ENCODE assay signal across 15 cellular contexts in genomic region chr11:43268161-43268560, GRCh38. TPM values are rescaled to one million over a fixed set of nuclear protein-coding genes. Genes with fewer than 3 reads are reported as not detected.
DNase-seq lines count a peak whose midpoint lies in the region; ATAC-seq and TF ChIP-seq lines count a peak whose summit lies in the region.
"Had no signal": no experiment of that assay in that cellular context is flagged by ENCODE, and none has a peak within 500 bp of the region (broad histone marks: within the 10 kb centered on the region; RNA-seq: fewer than 3 reads in every experiment).

No MANE protein-coding gene starts in this region.

- no peak overlapping the region for H3K27ac Mint-ChIP-seq in activated naive CD4-positive, alpha-beta T cell treated with anti-CD3 and anti-CD28 coated beads, Interleukin-2, amount 10 ng/mL, durations not matched to agents 7 days and 5 days
- H3K27ac Mint-ChIP-seq: activated T-cell treated with anti-CD3 and anti-CD28 coated beads, Interleukin-2, amount 50 U/mL, for 72 hours; nephron progenitor cell had no signal

- DNase-seq in DMS79 treated with DMSO at 0.1 percent for 48 hours (lab: John Stamatoyannopoulos, UW) = peak; percentile 25
- no peak for DNase-seq in DMS79 (lab: John Stamatoyannopoulos, UW)
- DNase-seq in astrocyte of the hippocampus (ENCODE audit: low read depth, low spot score) = peak; percentile 19
- DNase-seq in left lobe of liver (ENCODE audit: low spot score) = no peak
- DNase-seq in superior temporal gyrus (ENCODE audit: extremely low spot score) = peak; percentile 44
- no peak for DNase-seq in GM10248 (ENCODE audit: extremely low spot score)
- no peak for DNase-seq in activated naive CD4-positive, alpha-beta T cell treated with anti-CD3 and anti-CD28 coated beads, Interleukin-2, amount 10 ng/mL, durations not matched to agents 7 days and 5 days
- DNase-seq: activated CD4-positive, alpha-beta T cell treated with anti-CD3 and anti-CD28 coated beads for 4 hours; activated T-cell treated with anti-CD3 and anti-CD28 coated beads, Interleukin-2, amount 50 U/mL, for 72 hours; MV-4-11; nephron progenitor cell; Peyer's patch; thyroid gland had no signal

- no peak for TF ChIP-seq CTCF in GM10248 (IDR thresholded peaks at IDR 0.05; ENCODE audit: control extremely low read depth, extremely low read depth, low read depth, missing control alignments)

- peaks cover 3% of the 10 kb centered on the region for H3K27me3 Mint-ChIP-seq in activated naive CD4-positive, alpha-beta T cell treated with anti-CD3 and anti-CD28 coated beads, Interleukin-2, amount 10 ng/mL, durations not matched to agents 7 days and 5 days

- CTCF ChIA-PET in GM10248 (lab: Yijun Ruan, JAX) = interaction anchor here (2.5 to 7.0 kb wide), 2 partner anchors 11 to 15 kb away, joined by 9 to 33 read pairs; no protein-coding TSS in a partner anchor
- CTCF ChIA-PET in activated naive CD4-positive, alpha-beta T cell treated with anti-CD3 and anti-CD28 coated beads, Interleukin-2, amount 10 ng/mL, durations not matched to agents 7 days and 5 days (lab: Charles Lee) = no interaction called here

- H3K9me3 Mint-ChIP-seq in activated naive CD4-positive, alpha-beta T cell treated with anti-CD3 and anti-CD28 coated beads, Interleukin-2, amount 10 ng/mL, durations not matched to agents 7 days and 5 days = no peaks in the 10 kb centered on the region
- H3K9me3 Mint-ChIP-seq: activated T-cell treated with anti-CD3 and anti-CD28 coated beads, Interleukin-2, amount 50 U/mL, for 72 hours; nephron progenitor cell had no signal

- peak; percentile 19 for ATAC-seq in left lobe of liver
- no peak for ATAC-seq in HG03378 (IDR thresholded peaks at IDR 0.05; ENCODE audit: unreplicated experiment)
- ATAC-seq: activated T-cell treated with anti-CD3 and anti-CD28 coated beads, Interleukin-2, amount 50 U/mL, for 72 hours; gastroesophageal sphincter had no signal

- H3K4me3 Mint-ChIP-seq in activated naive CD4-positive, alpha-beta T cell treated with anti-CD3 and anti-CD28 coated beads, Interleukin-2, amount 10 ng/mL, durations not matched to agents 7 days and 5 days = no peak overlapping the region
- H3K4me3 Mint-ChIP-seq: activated T-cell treated with anti-CD3 and anti-CD28 coated beads, Interleukin-2, amount 50 U/mL, for 72 hours; nephron progenitor cell had no signal

- H3K36me3 Mint-ChIP-seq in activated naive CD4-positive, alpha-beta T cell treated with anti-CD3 and anti-CD28 coated beads, Interleukin-2, amount 10 ng/mL, durations not matched to agents 7 days and 5 days = no peaks in the 10 kb centered on the region

- H3K4me1 Mint-ChIP-seq in activated naive CD4-positive, alpha-beta T cell treated with anti-CD3 and anti-CD28 coated beads, Interleukin-2, amount 10 ng/mL, durations not matched to agents 7 days and 5 days = no peaks in the 10 kb centered on the region

- POLR2A ChIA-PET in GM10248 (lab: Yijun Ruan, JAX) = no interaction called here

RNA-seq across cellular contexts. Expression of gene API5, which starts 43.6 kb away (rescaled TPM):
- total RNA-seq in left lobe of liver = 53.0 TPM

Comparison
In these comparisons a context has a peak if more than half of its experiments do, and no peak if none do; other contexts are left out.
1. DNase-seq: peak in DMS79 treated with DMSO at 0.1 percent for 48 hours (single experiment), astrocyte of the hippocampus (single experiment) and superior temporal gyrus (single experiment); none in DMS79 (single experiment), left lobe of liver (single experiment), GM10248 (single experiment) and activated naive CD4-positive, alpha-beta T cell treated with anti-CD3 and anti-CD28 coated beads, Interleukin-2, amount 10 ng/mL, durations not matched to agents 7 days and 5 days (single experiment).